Comparison of ENCODE assay signal across 8 cellular contexts in the genomic region with DNA sequence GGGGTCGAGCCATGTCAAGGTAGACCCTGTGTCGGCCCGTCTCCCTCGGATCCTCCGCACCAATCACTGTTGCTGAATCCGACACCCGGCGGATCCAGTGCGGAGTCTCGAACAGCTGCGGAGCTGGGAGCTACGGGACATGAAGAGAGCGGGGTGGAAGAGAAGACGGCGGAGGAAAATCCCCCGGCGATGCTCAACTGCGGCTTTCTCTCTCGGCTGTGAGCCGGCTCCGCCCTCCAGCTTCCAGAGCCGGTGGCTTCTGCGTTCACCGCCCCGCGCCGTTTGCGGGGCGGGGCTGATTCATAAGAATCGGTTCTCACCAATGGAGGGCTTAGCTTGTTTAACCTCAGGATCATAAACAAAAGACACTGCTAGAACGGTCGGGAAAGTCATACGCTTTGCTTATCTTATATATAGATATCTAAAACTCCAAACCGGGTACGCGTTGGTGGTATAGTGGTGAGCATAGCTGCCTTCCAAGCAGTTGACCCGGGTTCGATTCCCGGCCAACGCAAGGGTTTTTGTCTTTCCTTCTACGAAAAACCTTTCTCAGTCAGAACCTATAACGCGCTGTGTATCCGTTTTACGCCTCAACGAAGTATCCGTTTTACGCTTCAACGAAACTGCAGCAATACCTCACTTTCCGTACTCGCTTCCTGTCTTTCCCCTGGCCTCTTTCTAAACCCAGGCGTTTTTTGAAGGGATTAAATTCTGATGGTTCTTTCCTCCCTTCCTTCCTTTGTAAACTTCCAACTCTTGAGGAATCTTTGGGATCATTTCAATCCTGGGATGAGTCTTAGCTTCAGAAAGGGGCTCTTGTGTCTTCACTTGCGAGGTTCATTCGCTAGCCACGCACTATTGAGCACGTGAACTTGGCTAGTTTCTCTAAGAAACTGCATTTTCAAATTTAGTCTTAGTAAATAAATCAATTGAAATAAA. TPM values are rescaled to one million over a fixed set of nuclear protein-coding genes. Genes with fewer than 3 reads are reported as not detected.
DNase-seq lines count a peak whose midpoint lies in the region; ATAC-seq and TF ChIP-seq lines count a peak whose summit lies in the region.
"Not testable (repeated sequence)": the region's sequence is repeated elsewhere in the genome, so short reads cannot be mapped to it uniquely, and the experiment has no call there.

No MANE protein-coding gene starts in this region.

- TF ChIP-seq CTCF in gastroesophageal sphincter (IDR thresholded peaks at IDR 0.05), result not testable (repeated sequence)

- H2BK12ac ChIP-seq in neuronal stem cell (ENCODE audit: low read length), result not testable (repeated sequence)

- peak overlapping the region; percentile 89 for H3K27ac ChIP-seq in SK-N-MC
- H3K27ac ChIP-seq in gastroesophageal sphincter, result peak overlapping the region; percentile 65 to 93 (median 82)
- H3K27ac ChIP-seq in neuronal stem cell (replicated peaks; ENCODE audit: low read length), result peak overlapping the region; percentile 80
- H3K27ac ChIP-seq in stomach smooth muscle (ENCODE audit: low read length), result peak overlapping the region; percentile 73

- in situ Hi-C loops in G401 (cut with HindIII; ENCODE audit: low sequenced_read_pairs), result not testable (repeated sequence)

- peaks cover 38% of the 10 kb centered on the region for H3K27me3 Mint-ChIP-seq in activated naive CD4-positive, alpha-beta T cell treated with anti-CD3 and anti-CD28 coated beads, Interleukin-2, amount 10 ng/mL, durations not matched to agents 7 days and 5 days

- not testable (repeated sequence) for H3K23ac ChIP-seq in neuronal stem cell (ENCODE audit: low read depth, low read length, poor library complexity)

- peaks cover 33% of the 10 kb centered on the region for H3K4me1 Mint-ChIP-seq in activated naive CD4-positive, alpha-beta T cell treated with anti-CD3 and anti-CD28 coated beads, Interleukin-2, amount 10 ng/mL, durations not matched to agents 7 days and 5 days

- H3K4me2 ChIP-seq in neuronal stem cell (ENCODE audit: insufficient read depth, low read length, poor library complexity, severe bottlenecking), result peak overlapping the region; percentile 56

- H3K27ac Mint-ChIP-seq in activated naive CD4-positive, alpha-beta T cell treated with anti-CD3 and anti-CD28 coated beads, Interleukin-2, amount 10 ng/mL, durations not matched to agents 7 days and 5 days, result peak overlapping the region; percentile 98

- peak overlapping the region; percentile 82 for H3K4me3 ChIP-seq in SK-N-MC
- peak overlapping the region; percentile 62 to 63 for H3K4me3 ChIP-seq in gastroesophageal sphincter
- H3K4me3 ChIP-seq in neuronal stem cell (ENCODE audit: low read length in 2 of 2), result peak overlapping the region; percentile 51 to 87
- peak overlapping the region; percentile 73 to 80 for H3K4me3 ChIP-seq in stomach smooth muscle (ENCODE audit: low read length in 2 of 2)

- not testable (repeated sequence) for H3K27me3 ChIP-seq in gastroesophageal sphincter; stomach smooth muscle (ENCODE audit: control insufficient read depth in 1 of 2, insufficient read depth in 2 of 2, low read length in 2 of 2)
- H3K27me3 ChIP-seq in neuronal stem cell (ENCODE audit: control insufficient read depth in 3 of 3, insufficient read depth in 3 of 3, low read depth in 1 of 3, low read length in 3 of 3), result peaks cover 0 to 16% (median 11%) of the 10 kb centered on the region in 3 experiments

- peak in 1 of 2 donors; percentile 30 for TF ChIP-seq POLR2A in gastroesophageal sphincter (IDR thresholded peaks at IDR 0.05)

- not testable (repeated sequence) for H4K8ac ChIP-seq in neuronal stem cell (ENCODE audit: low read depth, low read length)

- CTCF ChIA-PET in activated naive CD4-positive, alpha-beta T cell treated with anti-CD3 and anti-CD28 coated beads, Interleukin-2, amount 10 ng/mL, durations not matched to agents 7 days and 5 days (lab: Charles Lee), result not testable (repeated sequence)

- H2AFZ ChIP-seq in neuronal stem cell (ENCODE audit: low read length), result peak overlapping the region; percentile 94

- not testable (repeated sequence) for H3K9me3 ChIP-seq in SK-N-MC (ENCODE audit: low read depth, low read length); gastroesophageal sphincter; neuronal stem cell (replicated peaks in 1 of 2; ENCODE audit: control insufficient read depth in 2 of 2, insufficient read depth in 1 of 2, low read depth in 1 of 2, low read length in 2 of 2); stomach smooth muscle (ENCODE audit: control insufficient read depth in 2 of 2, low read length in 2 of 2)

- DNase-seq in G401 (ENCODE audit: low spot score) (peak; percentile 92), NAMALWA (ENCODE audit: low spot score) (peak; percentile 99), SK-N-MC (ENCODE audit: low read depth, low spot score) (peak; percentile 91), neuronal stem cell (ENCODE audit: low spot score) (peak; percentile 86)
- peak; percentile 95 for DNase-seq in activated naive CD4-positive, alpha-beta T cell treated with anti-CD3 and anti-CD28 coated beads, Interleukin-2, amount 10 ng/mL, durations not matched to agents 7 days and 5 days

- H2BK120ac ChIP-seq in neuronal stem cell (ENCODE audit: low read depth, low read length), result not testable (repeated sequence)

- not testable (repeated sequence) for H2AK5ac ChIP-seq in neuronal stem cell (ENCODE audit: low read depth, low read length)

- not testable (repeated sequence) for H4K91ac ChIP-seq in neuronal stem cell (ENCODE audit: low read depth, low read length, poor library complexity)

- TF ChIP-seq EP300 in gastroesophageal sphincter (IDR thresholded peaks at IDR 0.05), result not testable (repeated sequence)

- not testable (repeated sequence) for H3K79me1 ChIP-seq in neuronal stem cell (ENCODE audit: low read depth, low read length)

- H2BK5ac ChIP-seq in neuronal stem cell (ENCODE audit: low read length), result not testable (repeated sequence)

- not testable (repeated sequence) for H3K9me3 Mint-ChIP-seq in activated naive CD4-positive, alpha-beta T cell treated with anti-CD3 and anti-CD28 coated beads, Interleukin-2, amount 10 ng/mL, durations not matched to agents 7 days and 5 days

- 1 to 4% methylated on average over 18 to 26 of the region's 56 CpGs for WGBS in gastroesophageal sphincter (ENCODE audit: low coverage in 1 of 2), 2 donors
- WGBS in neuronal stem cell (ENCODE audit: extremely low coverage in 2 of 2, insufficient read length in 2 of 2, insufficient replicate concordance in 1 of 2), 2 donors, result no CpG with 5 or more reads among the region's 56 CpGs

- peak overlapping the region; percentile 73 for H3K9ac ChIP-seq in SK-N-MC (ENCODE audit: insufficient read length)
- H3K9ac ChIP-seq in neuronal stem cell (ENCODE audit: low read depth, low read length, poor library complexity), result not testable (repeated sequence)
- peak overlapping the region; percentile 71 to 75 for H3K9ac ChIP-seq in stomach smooth muscle (ENCODE audit: low read length in 2 of 2)

- not testable (repeated sequence) for H2BK15ac ChIP-seq in neuronal stem cell (ENCODE audit: low read length)

- not testable (repeated sequence) for H3K36me3 ChIP-seq in SK-N-MC (ENCODE audit: insufficient read depth, low read length); gastroesophageal sphincter; neuronal stem cell (replicated peaks in 1 of 2; ENCODE audit: control insufficient read depth in 2 of 2, insufficient read depth in 2 of 2, low read length in 2 of 2); stomach smooth muscle (ENCODE audit: control insufficient read depth in 2 of 2, insufficient read depth in 2 of 2, low read length in 2 of 2)

- not testable (repeated sequence) for H3K36me3 Mint-ChIP-seq in activated naive CD4-positive, alpha-beta T cell treated with anti-CD3 and anti-CD28 coated beads, Interleukin-2, amount 10 ng/mL, durations not matched to agents 7 days and 5 days

- not testable (repeated sequence) for H3K14ac ChIP-seq in neuronal stem cell (ENCODE audit: low read length)

- H3K4ac ChIP-seq in neuronal stem cell (ENCODE audit: low read length), result not testable (repeated sequence)

- H3K4me3 Mint-ChIP-seq in activated naive CD4-positive, alpha-beta T cell treated with anti-CD3 and anti-CD28 coated beads, Interleukin-2, amount 10 ng/mL, durations not matched to agents 7 days and 5 days, result peak overlapping the region; percentile 91

- peaks cover 0 to 16% (median 3%) of the 10 kb centered on the region in 3 donors for H3K4me1 ChIP-seq in gastroesophageal sphincter
- not testable (repeated sequence) for H3K4me1 ChIP-seq in neuronal stem cell (ENCODE audit: control insufficient read depth in 2 of 2, insufficient read depth in 1 of 2, low read depth in 1 of 2, low read length in 2 of 2); stomach smooth muscle (ENCODE audit: control insufficient read depth, insufficient read depth, low read length)

- H3K18ac ChIP-seq in neuronal stem cell (ENCODE audit: low read length), result not testable (repeated sequence)

- ATAC-seq in HG02571 (IDR thresholded peaks at IDR 0.05; ENCODE audit: unreplicated experiment) (peak; percentile 72), gastroesophageal sphincter (peak; percentile 90)

RNA-seq across cellular contexts. Expression of a gene that starts 6.6 kb away (rescaled TPM):
- total RNA-seq in G401 (2014; rRNA removed; shearing (Covaris generic)), result 0.06 and 1.1 TPM in 2 replicates
- 1 to 10 TPM; 1.2 to 6.6 (median 2.0) TPM for total RNA-seq in gastroesophageal sphincter
- 0.07 TPM for polyA plus RNA-seq in neuronal stem cell (2013, experiment 1 of 2)
- polyA plus RNA-seq in neuronal stem cell (2013, experiment 2 of 2), result 0.07 TPM

RNA-seq across cellular contexts. Expression of a gene that starts 18.7 kb away (rescaled TPM):
- not detected in 2 replicates for total RNA-seq in G401 (2014; rRNA removed; shearing (Covaris generic))
- total RNA-seq in gastroesophageal sphincter, result 10 to 100 TPM in 2 of 4 donors, 1 to 10 TPM in 2; 3.7 to 23.5 (median 10.8) TPM
- polyA plus RNA-seq in neuronal stem cell (2013, experiment 1 of 2), result not detected
- polyA plus RNA-seq in neuronal stem cell (2013, experiment 2 of 2), result not detected

RNA-seq across cellular contexts. Expression of a gene that starts 25.7 kb away (rescaled TPM):
- total RNA-seq in G401 (2014; rRNA removed; shearing (Covaris generic)), result 0.07 TPM in 1 of 2 replicates, not detected in the other
- 10 to 100 TPM; 16.3 to 74.1 (median 40.1) TPM for total RNA-seq in gastroesophageal sphincter
- 0.15 TPM for polyA plus RNA-seq in neuronal stem cell (2013, experiment 1 of 2)
- polyA plus RNA-seq in neuronal stem cell (2013, experiment 2 of 2), result 0.14 TPM

Comparison
In these comparisons a context has a peak if more than half of its experiments do, and no peak if none do; other contexts are left out.
1. Peak in every context shown above with its lines: DNase-seq, ATAC-seq, H3K4me3 ChIP-seq and H3K27ac ChIP-seq.
2. RNA of a gene that starts 25.7 kb away (total RNA-seq): 16.3 to 74.1 TPM in gastroesophageal sphincter; 0.07 TPM in G401; every median in the first group is over 10 times any median in the second.